In genomic region chr16:11507991-11508390, GRCh38 we compare ENCODE assay signal across 18 cellular contexts.
"Had no signal": no experiment of that assay in that cellular context is flagged by ENCODE, and none has a peak within 500 bp of the region (broad histone marks: within the 10 kb centered on the region; RNA-seq: fewer than 3 reads in every experiment).

No MANE protein-coding gene starts in this region.

- H3K27ac Mint-ChIP-seq: activated naive CD8-positive, alpha-beta T cell treated with anti-CD3 and anti-CD28 coated beads for 36 hours; effector memory CD8-positive, alpha-beta T cell; naive thymus-derived CD4-positive, alpha-beta T cell had no signal

- H3K27ac ChIP-seq: cardiac muscle cell, esophagus squamous epithelium, tibial artery, uterus had no signal

- ATAC-seq: effector memory CD8-positive, alpha-beta T cell; naive thymus-derived CD4-positive, alpha-beta T cell; stimulated activated naive CD8-positive, alpha-beta T cell treated with anti-CD3 and anti-CD28 coated beads, Interleukin-15, Interleukin-2, amounts not matched to agents 100 U/mL and 50 U/mL, for 24 hours had no signal

- H3K27me3 Mint-ChIP-seq: activated naive CD8-positive, alpha-beta T cell treated with anti-CD3 and anti-CD28 coated beads for 36 hours; effector memory CD8-positive, alpha-beta T cell; naive thymus-derived CD4-positive, alpha-beta T cell had no signal

- H3K36me3 ChIP-seq: cardiac muscle cell, esophagus squamous epithelium, tibial artery, uterus had no signal

- H3K36me3 Mint-ChIP-seq: activated naive CD8-positive, alpha-beta T cell treated with anti-CD3 and anti-CD28 coated beads for 36 hours; naive thymus-derived CD4-positive, alpha-beta T cell had no signal

- H3K4me1 ChIP-seq: esophagus squamous epithelium, uterus had no signal

- DNase-seq: activated CD4-positive, alpha-beta T cell treated with anti-CD3 and anti-CD28 coated beads, Interleukin-2, amount 50 U/mL, for 1 hour; activated naive CD4-positive, alpha-beta T cell; activated naive CD8-positive, alpha-beta T cell treated with anti-CD3 and anti-CD28 coated beads for 36 hours; amygdala; dermis blood vessel endothelial cell; effector memory CD8-positive, alpha-beta T cell; esophagus squamous epithelium; mesenchymal stem cell; naive thymus-derived CD4-positive, alpha-beta T cell; retina; stimulated activated CD4-positive, alpha-beta T cell treated with anti-CD3 and anti-CD28 coated beads, Interleukin-2, amount 100 ng/mL, for 24 hours; stimulated activated naive CD8-positive, alpha-beta T cell treated with anti-CD3 and anti-CD28 coated beads, Interleukin-15, Interleukin-2, amounts not matched to agents 100 U/mL and 50 U/mL, for 24 hours; substantia nigra; T-helper 1 cell; T-helper 9 cell; tibial artery; uterus had no signal

- H3K9me3 Mint-ChIP-seq: activated naive CD8-positive, alpha-beta T cell treated with anti-CD3 and anti-CD28 coated beads for 36 hours; effector memory CD8-positive, alpha-beta T cell; naive thymus-derived CD4-positive, alpha-beta T cell had no signal

- H3K27me3 ChIP-seq: cardiac muscle cell, esophagus squamous epithelium, tibial artery, uterus had no signal

- H3K4me3 ChIP-seq: cardiac muscle cell, esophagus squamous epithelium, tibial artery, uterus had no signal

- H3K9me3 ChIP-seq: esophagus squamous epithelium, tibial artery, uterus had no signal

- H3K4me1 Mint-ChIP-seq: activated naive CD8-positive, alpha-beta T cell treated with anti-CD3 and anti-CD28 coated beads for 36 hours; naive thymus-derived CD4-positive, alpha-beta T cell had no signal

- H3K4me3 Mint-ChIP-seq: activated naive CD8-positive, alpha-beta T cell treated with anti-CD3 and anti-CD28 coated beads for 36 hours; effector memory CD8-positive, alpha-beta T cell; naive thymus-derived CD4-positive, alpha-beta T cell had no signal
